In the genomic region with DNA sequence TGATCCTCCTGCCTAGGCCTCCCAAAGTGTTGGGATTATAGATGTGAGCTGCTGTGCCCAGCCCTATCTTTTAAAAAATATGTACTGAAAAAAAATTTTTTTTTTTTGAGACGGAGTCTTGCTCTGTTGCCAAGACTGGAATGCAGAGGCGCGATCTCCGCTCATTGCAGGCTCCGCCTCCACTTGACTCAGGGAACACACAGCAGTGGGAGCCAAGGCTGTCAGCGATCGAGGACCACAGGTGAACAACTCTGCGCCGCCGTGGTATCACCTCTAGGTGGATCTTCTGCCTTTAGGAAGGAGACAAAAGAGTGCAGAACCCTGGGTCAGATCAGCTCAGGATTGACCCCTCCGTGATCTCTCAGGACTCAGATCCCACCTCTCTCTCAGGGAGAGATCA, we compare ENCODE assay signal across 19 cellular contexts. TPM values are rescaled to one million over a fixed set of nuclear protein-coding genes. Genes with fewer than 3 reads are reported as not detected.
DNase-seq lines count a peak whose midpoint lies in the region; ATAC-seq and TF ChIP-seq lines count a peak whose summit lies in the region.
"Had no signal": no experiment of that assay in that cellular context is flagged by ENCODE, and none has a peak within 500 bp of the region (broad histone marks: within the 10 kb centered on the region; RNA-seq: fewer than 3 reads in every experiment).

No MANE protein-coding gene starts in this region.

- no peak overlapping the region for H4K8ac ChIP-seq in neuronal stem cell (ENCODE audit: low read depth, low read length)

- no peak overlapping the region for H2BK15ac ChIP-seq in neuronal stem cell (ENCODE audit: low read length)

- 53 to 68% methylated on average over 11 of the region's 11 CpGs for WGBS in lung, 2 donors
- no CpG with 5 or more reads among the region's 11 CpGs for WGBS in neuronal stem cell (ENCODE audit: extremely low coverage in 2 of 2, insufficient read length in 2 of 2, insufficient replicate concordance in 1 of 2), 2 donors

- no peak overlapping the region for H3K4ac ChIP-seq in neuronal stem cell (ENCODE audit: low read length)

- H3K36me3 Mint-ChIP-seq in GM23338 (ENCODE audit: low read depth), result no peaks in the 10 kb centered on the region

- peaks cover 3% of the 10 kb centered on the region; the same call in 1 of the 3 replicates for H3K4me1 Mint-ChIP-seq in GM23338

- no peak overlapping the region for H4K91ac ChIP-seq in neuronal stem cell (ENCODE audit: low read depth, low read length, poor library complexity)

- H3K9me3 Mint-ChIP-seq in GM23338, result no peaks in the 10 kb centered on the region
- H3K9me3 Mint-ChIP-seq: activated T-cell treated with anti-CD3 and anti-CD28 coated beads, Interleukin-2, amount 50 U/mL, for 72 hours; stimulated activated naive CD8-positive, alpha-beta T cell treated with anti-CD3 and anti-CD28 coated beads, Interleukin-15, Interleukin-2, amounts not matched to agents 100 ng/mL and 50 ng/mL, for 24 hours had no signal

- H3K4me2 ChIP-seq in GM23338 (peak overlapping the region; percentile 68; the same call in 1 of the 2 replicates), neuronal stem cell (ENCODE audit: insufficient read depth, low read length, poor library complexity, severe bottlenecking) (no peak overlapping the region)

- no peak overlapping the region for H2BK5ac ChIP-seq in neuronal stem cell (ENCODE audit: low read length)

- TF ChIP-seq CTCF in GM23338 (conservative IDR thresholded peaks at IDR 0.05; ENCODE audit: low read depth in 2 of 2) (peak; percentile 16 to 34; a peak in 2 of 4 replicates), fibroblast of mammary gland (conservative IDR thresholded peaks at IDR 0.05; ENCODE audit: control insufficient read depth, insufficient read depth, low read depth, low read length) (no peak), lung (IDR thresholded peaks at IDR 0.05; ENCODE audit: control extremely low read depth, extremely low read depth) (no peak)

- H3K18ac ChIP-seq in neuronal stem cell (ENCODE audit: low read length), result no peak overlapping the region

- H3K4me3 ChIP-seq in GM23338 (peak overlapping the region; percentile 37), fibroblast of mammary gland (ENCODE audit: control insufficient read depth, low read depth, low read length) (no peak overlapping the region), lung (no peak overlapping the region), neuronal stem cell (ENCODE audit: low read length in 2 of 2) (no peak overlapping the region)

- H3K9me3 ChIP-seq in lung (ENCODE audit: control insufficient read depth in 2 of 2, insufficient read depth in 1 of 2, low read length in 1 of 2) (no peaks in the 10 kb centered on the region), neuronal stem cell (replicated peaks in 1 of 2; ENCODE audit: control insufficient read depth in 2 of 2, insufficient read depth in 1 of 2, low read depth in 1 of 2, low read length in 2 of 2) (peaks cover 0 to 2% of the 10 kb centered on the region in 2 donors)
- H3K9me3 ChIP-seq: BE2C had no signal

- no peak overlapping the region for H3K9ac ChIP-seq in neuronal stem cell (ENCODE audit: low read depth, low read length, poor library complexity)

- H3K27ac Mint-ChIP-seq in GM23338, result no peak overlapping the region
- H3K27ac Mint-ChIP-seq: activated T-cell treated with anti-CD3 and anti-CD28 coated beads, Interleukin-2, amount 50 U/mL, for 72 hours; stimulated activated naive CD8-positive, alpha-beta T cell treated with anti-CD3 and anti-CD28 coated beads, Interleukin-15, Interleukin-2, amounts not matched to agents 100 ng/mL and 50 ng/mL, for 24 hours had no signal

- H3F3A ChIP-seq in GM23338 (replicated peaks; ENCODE audit: low read depth), result no peaks in the 10 kb centered on the region; the same call in 1 of the 2 replicates

- peak; percentile 85 for DNase-seq in GM23338 (ENCODE audit: low spot score)
- DNase-seq in NCI-H510A treated with DMSO at 0.1 percent for 48 hours (lab: John Stamatoyannopoulos, UW), result peak; percentile 67
- DNase-seq in fibroblast of mammary gland (ENCODE audit: low read depth), result peak; percentile 42
- DNase-seq in lung (ENCODE audit: low spot score), result peak; percentile 63
- no peak for DNase-seq in neuronal stem cell (ENCODE audit: low spot score)
- no peak for DNase-seq in AG20443 (ENCODE audit: low spot score)
- DNase-seq: activated CD4-positive, alpha-beta T cell treated with anti-CD3 and anti-CD28 coated beads for 1 hour; activated T-cell treated with anti-CD3 and anti-CD28 coated beads, Interleukin-2, amount 50 U/mL, for 72 hours; BE2C; KBM-7; NCI-H1694; stimulated activated CD4-positive, alpha-beta T cell treated with anti-CD3 and anti-CD28 coated beads, Interleukin-4, amount 100 ng/mL, for 24 hours; SW 1271 had no signal

- H3K27me3 ChIP-seq in GM23338 (ENCODE audit: insufficient read depth) (no peaks in the 10 kb centered on the region), lung (ENCODE audit: control insufficient read depth, insufficient read depth) (no peaks in the 10 kb centered on the region), neuronal stem cell (ENCODE audit: control insufficient read depth in 3 of 3, insufficient read depth in 3 of 3, low read depth in 1 of 3, low read length in 3 of 3) (peaks cover 0 to 9% (median 0%) of the 10 kb centered on the region in 3 experiments)

- ATAC-seq in GM23338 (peak; percentile 98), lung (ENCODE audit: insufficient read depth, low FRiP score) (peak; percentile 43), HG03175 (IDR thresholded peaks at IDR 0.05; ENCODE audit: unreplicated experiment) (no peak), GM19467 (IDR thresholded peaks at IDR 0.05; ENCODE audit: unreplicated experiment) (no peak)
- ATAC-seq: activated T-cell treated with anti-CD3 and anti-CD28 coated beads, Interleukin-2, amount 50 U/mL, for 72 hours had no signal

- H3K9me2 ChIP-seq in GM23338 (ENCODE audit: insufficient read depth), result peaks cover 6% of the 10 kb centered on the region; the same call in 1 of the 2 replicates

- H3K23ac ChIP-seq in neuronal stem cell (ENCODE audit: low read depth, low read length, poor library complexity), result no peak overlapping the region

- H3K14ac ChIP-seq in neuronal stem cell (ENCODE audit: low read length), result no peak overlapping the region

- no peaks in the 10 kb centered on the region for H3K79me1 ChIP-seq in neuronal stem cell (ENCODE audit: low read depth, low read length)

- no peak overlapping the region for H3K27ac ChIP-seq in GM23338 (ENCODE audit: low read depth)
- no peak overlapping the region for H3K27ac ChIP-seq in lung (ENCODE audit: low read depth in 1 of 2, low read length in 1 of 2)
- H3K27ac ChIP-seq in neuronal stem cell (replicated peaks; ENCODE audit: low read length), result no peak overlapping the region

- peaks cover 8% of the 10 kb centered on the region for H3K27me3 Mint-ChIP-seq in GM23338 (ENCODE audit: insufficient read depth, low read depth, poor library complexity)

- H3K79me2 ChIP-seq in GM23338 (replicated peaks; ENCODE audit: insufficient read depth), result no peaks in the 10 kb centered on the region

- H2AFZ ChIP-seq in GM23338, result peak overlapping the region; percentile 91
- no peak overlapping the region for H2AFZ ChIP-seq in neuronal stem cell (ENCODE audit: low read length)

- H2AK5ac ChIP-seq in neuronal stem cell (ENCODE audit: low read depth, low read length), result no peak overlapping the region

- H3K36me3 ChIP-seq in GM23338 (ENCODE audit: insufficient read depth) (no peaks in the 10 kb centered on the region), lung (ENCODE audit: control insufficient read depth in 2 of 2, insufficient read depth in 2 of 2, low read length in 2 of 2) (no peaks in the 10 kb centered on the region), neuronal stem cell (replicated peaks in 1 of 2; ENCODE audit: control insufficient read depth in 2 of 2, insufficient read depth in 2 of 2, low read length in 2 of 2) (no peaks in the 10 kb centered on the region)
- H3K36me3 ChIP-seq: BE2C had no signal

- no peak overlapping the region for H2BK12ac ChIP-seq in neuronal stem cell (ENCODE audit: low read length)

- H4K20me1 ChIP-seq in GM23338 (replicated peaks; ENCODE audit: insufficient read depth), result no peaks in the 10 kb centered on the region

- no peaks in the 10 kb centered on the region for H3K4me1 ChIP-seq in GM23338 (ENCODE audit: insufficient read depth)
- no peaks in the 10 kb centered on the region for H3K4me1 ChIP-seq in lung (ENCODE audit: control insufficient read depth in 2 of 2, insufficient read depth in 2 of 2, low read length in 2 of 2)
- no peaks in the 10 kb centered on the region for H3K4me1 ChIP-seq in neuronal stem cell (ENCODE audit: control insufficient read depth in 2 of 2, insufficient read depth in 1 of 2, low read depth in 1 of 2, low read length in 2 of 2)
- H3K4me1 ChIP-seq: BE2C had no signal

- no peak overlapping the region for H2BK120ac ChIP-seq in neuronal stem cell (ENCODE audit: low read depth, low read length)

- no peak overlapping the region for H3K4me3 Mint-ChIP-seq in GM23338
- H3K4me3 Mint-ChIP-seq: activated T-cell treated with anti-CD3 and anti-CD28 coated beads, Interleukin-2, amount 50 U/mL, for 72 hours; stimulated activated naive CD8-positive, alpha-beta T cell treated with anti-CD3 and anti-CD28 coated beads, Interleukin-15, Interleukin-2, amounts not matched to agents 100 ng/mL and 50 ng/mL, for 24 hours had no signal

TF ChIP-seq in GM23338, 12 proteins besides CTCF, POLR2A, EP300 and RAD21:
- TF ChIP-seq EZH2 (IDR thresholded peaks at IDR 0.05; ENCODE audit: low read depth, unreplicated experiment) (no peak), ZNF114 (CRISPR knock-in tag; IDR thresholded peaks at IDR 0.05) (no peak)

RNA-seq across cellular contexts. Expression of a gene that starts 13.7 kb away (rescaled TPM):
- total RNA-seq in GM23338 (2014; rRNA removed; shearing (Covaris generic)), result not detected in 2 replicates
- polyA plus RNA-seq in GM23338 (2016; fragmentation: Nextera tagmentation; extraction: Ambion mirVana) (not detected in 2 replicates), lung (under 1 TPM; 0.56 to 0.93 TPM)
- under 1 TPM; 0.94 to 0.98 TPM for total RNA-seq in lung
- not detected for polyA plus RNA-seq in neuronal stem cell (2013, experiment 1 of 2)
- not detected for polyA plus RNA-seq in neuronal stem cell (2013, experiment 2 of 2)
- total RNA-seq: activated T-cell treated with anti-CD3 and anti-CD28 coated beads, Interleukin-2, amount 50 U/mL, for 72 hours; astrocyte; OCI-LY7; renal cortical epithelial cell had no signal

RNA-seq across cellular contexts. Expression of a gene that starts 20.1 kb away (rescaled TPM):
- 31.5 and 37.1 TPM in 2 replicates for total RNA-seq in GM23338 (2014; rRNA removed; shearing (Covaris generic))
- polyA plus RNA-seq in GM23338 (2016; fragmentation: Nextera tagmentation; extraction: Ambion mirVana), result 9.3 and 10.8 TPM in 2 replicates
- total RNA-seq in lung, result 10 to 100 TPM; 34.3 to 39.5 TPM
- 10 to 100 TPM; 15.8 to 18.7 TPM for polyA plus RNA-seq in lung
- polyA plus RNA-seq in neuronal stem cell (2013, experiment 1 of 2), result 4.7 TPM
- 4.9 TPM for polyA plus RNA-seq in neuronal stem cell (2013, experiment 2 of 2)

RNA-seq across cellular contexts. Expression of a gene that starts 38.7 kb away (rescaled TPM):
- not detected in 2 replicates for total RNA-seq in GM23338 (2014; rRNA removed; shearing (Covaris generic))
- polyA plus RNA-seq in GM23338 (2016; fragmentation: Nextera tagmentation; extraction: Ambion mirVana) (not detected in 2 replicates), lung (1 to 10 TPM in 1 of 2 donors, under 1 TPM in 1; 0.32 to 1.8 TPM)
- 1 to 10 TPM in 1 of 2 donors, under 1 TPM in 1; 0.61 to 1.4 TPM for total RNA-seq in lung
- polyA plus RNA-seq in neuronal stem cell (2013, experiment 1 of 2), result 0.04 TPM
- not detected for polyA plus RNA-seq in neuronal stem cell (2013, experiment 2 of 2)
- total RNA-seq: activated T-cell treated with anti-CD3 and anti-CD28 coated beads, Interleukin-2, amount 50 U/mL, for 72 hours; astrocyte; OCI-LY7 had no signal

RNA-seq across cellular contexts. Expression of a gene that starts 57.6 kb away (rescaled TPM):
- total RNA-seq in GM23338 (2014; rRNA removed; shearing (Covaris generic)), result 1.1 TPM in 1 of 2 replicates, not detected in the other
- polyA plus RNA-seq in GM23338 (2016; fragmentation: Nextera tagmentation; extraction: Ambion mirVana) (0.21 TPM in 1 of 2 replicates, not detected in the other), lung (1 to 10 TPM; 1.2 to 6.2 TPM)
- total RNA-seq in lung, result 1 to 10 TPM; 2.4 to 2.9 TPM
- not detected for polyA plus RNA-seq in neuronal stem cell (2013, experiment 1 of 2)
- 0.03 TPM for polyA plus RNA-seq in neuronal stem cell (2013, experiment 2 of 2)

Comparison
In these comparisons a context has a peak if more than half of its experiments do, and no peak if none do; other contexts are left out.
1. ATAC-seq: peak in GM23338 (single experiment) and lung (single experiment); none in HG03175 (single experiment) and GM19467 (single experiment).
2. DNase-seq: peak in GM23338 (single experiment), NCI-H510A treated with DMSO at 0.1 percent for 48 hours (single experiment), fibroblast of mammary gland (single experiment) and lung (single experiment); none in neuronal stem cell (single experiment) and AG20443 (single experiment).
3. CTCF ChIP-seq: peak in GM23338 (2 of 2); none in fibroblast of mammary gland (single experiment) and lung (single experiment).